In the genomic region with DNA sequence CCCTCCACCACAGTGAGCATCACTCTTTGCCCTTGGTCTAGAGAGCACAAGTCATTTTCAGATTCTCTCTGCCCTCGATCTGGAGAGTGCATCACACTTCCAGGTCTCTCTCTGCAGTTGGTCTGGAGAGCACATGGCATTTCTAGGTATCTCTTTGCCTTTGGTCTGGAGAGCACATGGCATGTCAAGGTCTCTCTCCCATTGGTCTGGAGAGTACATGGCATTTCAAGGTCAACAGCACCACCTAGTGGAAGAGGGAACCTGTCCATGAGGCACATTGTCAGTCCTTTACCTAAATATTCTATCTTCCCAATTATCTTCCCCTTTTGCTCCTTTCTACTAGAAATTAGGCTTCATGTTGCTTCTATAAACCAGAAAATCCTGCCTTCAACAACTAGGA, we compare ENCODE assay signal across 1 cellular context.
TF ChIP-seq lines count a peak whose summit lies in the region.

No MANE protein-coding gene starts in this region.

TF ChIP-seq in GM12878, 131 proteins besides CTCF, POLR2A, EP300 and RAD21 (continued from another document):
- TF ChIP-seq E2F8 (IDR thresholded peaks at IDR 0.05; ENCODE audit: low read depth, partially characterized antibody) (no peak), CHD2 (IDR thresholded peaks at IDR 0.05; ENCODE audit: borderline replicate concordance, low read depth, low read length) (no peak), YY1 (IDR thresholded peaks at IDR 0.05; ENCODE audit: low read depth, low read length) (0 out of 2 replicates have a peak, but pooled peaks have one; percentile 30), PBX3 (IDR thresholded peaks at IDR 0.05; ENCODE audit: insufficient replicate concordance, low read depth, low read length) (no peak)
TF ChIP-seq in GM12878: peak in this region for 2.
